Comparison of ENCODE assay signal across 12 cellular contexts in the genomic region with DNA sequence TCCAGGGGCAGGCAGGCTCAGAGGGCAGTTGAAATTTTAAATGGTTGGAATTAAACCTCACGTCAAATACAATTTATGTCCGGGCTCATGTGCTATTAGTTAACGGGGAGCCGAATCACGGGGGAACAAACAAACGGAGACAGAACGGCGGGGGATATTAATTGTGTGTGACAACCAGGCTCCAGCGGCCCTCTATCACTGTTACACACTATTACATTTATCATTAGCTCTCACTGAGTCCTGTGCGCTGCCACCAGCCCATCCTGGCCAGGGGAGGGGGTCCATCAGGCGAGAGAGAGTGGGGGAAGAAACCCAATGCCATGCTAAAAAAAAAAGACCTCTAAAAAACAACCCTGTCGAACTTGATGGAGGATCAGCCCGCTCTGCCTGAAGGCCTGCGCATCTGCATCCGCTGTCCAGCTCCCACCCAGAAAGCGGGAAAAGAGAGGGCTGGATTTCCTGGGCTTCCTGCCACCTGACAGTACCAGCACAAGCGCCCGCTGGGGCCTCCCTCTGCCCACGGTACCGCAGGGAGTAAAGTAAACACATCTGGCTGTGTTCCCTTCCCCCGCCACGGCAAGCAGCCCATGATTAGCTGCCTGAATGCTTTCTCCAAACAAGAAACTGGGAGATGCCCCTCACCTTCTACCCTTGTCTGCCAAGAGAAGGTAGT.
DNase-seq lines count a peak whose midpoint lies in the region; ATAC-seq and TF ChIP-seq lines count a peak whose summit lies in the region.
"Had no signal": no experiment of that assay in that cellular context is flagged by ENCODE, and none has a peak within 500 bp of the region (broad histone marks: within the 10 kb centered on the region; RNA-seq: fewer than 3 reads in every experiment).

No MANE protein-coding gene starts in this region.

- TF ChIP-seq CTCF in choroid plexus epithelial cell (conservative IDR thresholded peaks at IDR 0.05; ENCODE audit: low read depth, low read length) (no peak), brain microvascular endothelial cell (IDR thresholded peaks at IDR 0.05; ENCODE audit: low read depth, low read length, missing control alignments) (no peak)

- H3K36me3 ChIP-seq in brain microvascular endothelial cell (replicated peaks) = no peaks in the 10 kb centered on the region

- in situ Hi-C loops in brain microvascular endothelial cell (cut with HindIII; ENCODE audit: low pct_ligation_motif_present, low sequenced_read_pairs) = no loop called here

- intact Hi-C loops in posterior cingulate gyrus (cut with DNase I) = no loop called here

- POLR2A ChIA-PET in HEK293T (lab: Yijun Ruan, JAX) = interaction anchor here (1.1 to 1.4 kb wide), 2 partner anchors 9 to 365 kb away, joined by 3 read pairs; a partner anchor contains a TSS

- CTCF ChIA-PET in HEK293T (lab: Yijun Ruan, JAX) = interaction anchor here (1.2 to 1.7 kb wide), 2 partner anchors 27 to 131 kb away, joined by 4 read pairs; no protein-coding TSS in a partner anchor

- H3K4me3 ChIP-seq in choroid plexus epithelial cell (ENCODE audit: low read depth, low read length) = no peak overlapping the region
- H3K4me3 ChIP-seq in brain microvascular endothelial cell (ENCODE audit: low read depth, low read length) = no peak overlapping the region
- H3K4me3 ChIP-seq: vagina had no signal

- peak; percentile 10 for DNase-seq in HEK293T (ENCODE audit: extremely low spot score)
- DNase-seq in NCI-H2196 treated with DMSO at 0.1 percent for 48 hours (lab: John Stamatoyannopoulos, UW; ENCODE audit: unreplicated experiment) = peak; percentile 55
- peak; percentile 41 for DNase-seq in choroid plexus epithelial cell (ENCODE audit: low read depth)
- DNase-seq in posterior cingulate gyrus = peak in 7 of 10 donors; percentile 35 to 92 (median 57)
- DNase-seq in kidney tubule cell (ENCODE audit: low spot score) = no peak
- DNase-seq in islet precursor cell = no peak
- DNase-seq in stimulated activated naive CD8-positive, alpha-beta T cell treated with anti-CD3 and anti-CD28 coated beads, Interleukin-15, Interleukin-2, amounts not matched to agents 100 U/mL and 50 U/mL, for 24 hours = no peak
- DNase-seq in brain microvascular endothelial cell = no peak
- DNase-seq: activated T-cell treated with anti-CD3 and anti-CD28 coated beads, Interleukin-2, amount 50 U/mL, for 72 hours; HFFc6; NCI-H1930 had no signal

- H3K27ac ChIP-seq in brain microvascular endothelial cell = no peak overlapping the region
- H3K27ac ChIP-seq: vagina had no signal

- ATAC-seq in stimulated activated naive CD8-positive, alpha-beta T cell treated with anti-CD3 and anti-CD28 coated beads, Interleukin-15, Interleukin-2, amounts not matched to agents 100 U/mL and 50 U/mL, for 24 hours = no peak
- ATAC-seq: activated T-cell treated with anti-CD3 and anti-CD28 coated beads, Interleukin-2, amount 50 U/mL, for 72 hours had no signal

- no peaks in the 10 kb centered on the region for H3K27me3 ChIP-seq in brain microvascular endothelial cell (replicated peaks)
- H3K27me3 ChIP-seq: vagina had no signal

TF ChIP-seq in HEK293T, 16 proteins besides CTCF, POLR2A, EP300 and RAD21:
- TF ChIP-seq CTBP1 (IDR thresholded peaks at IDR 0.05; ENCODE audit: borderline replicate concordance) (no peak), ARNT (IDR thresholded peaks at IDR 0.05) (no peak), FOXK2 (IDR thresholded peaks at IDR 0.05) (no peak), HDGF (IDR thresholded peaks at IDR 0.05; ENCODE audit: borderline replicate concordance) (no peak), FOXA1 (IDR thresholded peaks at IDR 0.05) (no peak), ZNF384 (IDR thresholded peaks at IDR 0.05) (no peak), ELF4 (IDR thresholded peaks at IDR 0.05) (no peak), SP1 (IDR thresholded peaks at IDR 0.05) (no peak), L3MBTL2 (conservative IDR thresholded peaks at IDR 0.05) (no peak), SUZ12 (IDR thresholded peaks at IDR 0.05) (no peak), BHLHE40 (IDR thresholded peaks at IDR 0.05; ENCODE audit: borderline replicate concordance) (no peak), NFRKB (IDR thresholded peaks at IDR 0.05) (no peak), FOXM1 (IDR thresholded peaks at IDR 0.05; ENCODE audit: borderline replicate concordance) (no peak)
- TF ChIP-seq, protein P1, sequence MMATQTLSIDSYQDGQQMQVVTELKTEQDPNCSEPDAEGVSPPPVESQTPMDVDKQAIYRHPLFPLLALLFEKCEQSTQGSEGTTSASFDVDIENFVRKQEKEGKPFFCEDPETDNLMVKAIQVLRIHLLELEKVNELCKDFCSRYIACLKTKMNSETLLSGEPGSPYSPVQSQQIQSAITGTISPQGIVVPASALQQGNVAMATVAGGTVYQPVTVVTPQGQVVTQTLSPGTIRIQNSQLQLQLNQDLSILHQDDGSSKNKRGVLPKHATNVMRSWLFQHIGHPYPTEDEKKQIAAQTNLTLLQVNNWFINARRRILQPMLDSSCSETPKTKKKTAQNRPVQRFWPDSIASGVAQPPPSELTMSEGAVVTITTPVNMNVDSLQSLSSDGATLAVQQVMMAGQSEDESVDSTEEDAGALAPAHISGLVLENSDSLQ (IDR thresholded peaks at IDR 0.05) = no peak

Comparison
In these comparisons a context has a peak if more than half of its experiments do, and no peak if none do; other contexts are left out.
1. DNase-seq: peak in HEK293T (single experiment), NCI-H2196 treated with DMSO at 0.1 percent for 48 hours (single experiment), choroid plexus epithelial cell (single experiment) and posterior cingulate gyrus (7 of 10); none in kidney tubule cell (single experiment), islet precursor cell (single experiment), stimulated activated naive CD8-positive, alpha-beta T cell treated with anti-CD3 and anti-CD28 coated beads, Interleukin-15, Interleukin-2, amounts not matched to agents 100 U/mL and 50 U/mL, for 24 hours (single experiment) and brain microvascular endothelial cell (single experiment).